ENCODE assay signal across 10 cellular contexts in genomic region chr2:186484062-186484735, GRCh38. TPM values are rescaled to one million over a fixed set of nuclear protein-coding genes. Genes with fewer than 3 reads are reported as not detected.
A peak's percentile ranks its signal among the peaks of the same experiment; 100 is the strongest.
DNase-seq lines count a peak whose midpoint lies in the region; ATAC-seq, FAIRE-seq and TF ChIP-seq lines count a peak whose summit lies in the region.
"Had no signal": no experiment of that assay in that cellular context is flagged by ENCODE, and none has a peak within 500 bp of the region (broad histone marks: within the 10 kb centered on the region; RNA-seq: fewer than 3 reads in every experiment).

No MANE protein-coding gene starts in this region.

- H2AFZ ChIP-seq in ACC112 (ENCODE audit: low read length, unreplicated experiment) (no peak overlapping the region), PC-9 (no peak overlapping the region)

- no peak for FAIRE-seq in D721Med (lab: Jason Lieb, UNC)

- no peaks in the 10 kb centered on the region for H3K9me2 ChIP-seq in PC-9 (ENCODE audit: insufficient read depth)

- ATAC-seq in HG03097 (IDR thresholded peaks at IDR 0.05; ENCODE audit: low FRiP score, unreplicated experiment): no peak
- ATAC-seq in GM21786 (IDR thresholded peaks at IDR 0.05; ENCODE audit: unreplicated experiment): no peak

- H3K36me3 ChIP-seq in ACC112 (ENCODE audit: insufficient read depth, low read length): no peaks in the 10 kb centered on the region
- no peaks in the 10 kb centered on the region for H3K36me3 ChIP-seq in PC-9 (ENCODE audit: low read depth)
- H3K36me3 ChIP-seq in iPS-20b (ENCODE audit: insufficient read depth, low read depth, low read length): no peaks in the 10 kb centered on the region
- H3K36me3 ChIP-seq in prostate gland: no peaks in the 10 kb centered on the region

- peaks cover 52% of the 10 kb centered on the region for H3K79me2 ChIP-seq in ACC112 (ENCODE audit: control insufficient read depth, insufficient read depth, low read length, unreplicated experiment)
- peaks cover 48% of the 10 kb centered on the region for H3K79me2 ChIP-seq in PC-9 (ENCODE audit: low read depth)

- CTCF ChIA-PET in PC-9 (lab: Charles Lee): no interaction called here

- H3K27me3 ChIP-seq in ACC112 (ENCODE audit: insufficient read depth, low read length) (no peaks in the 10 kb centered on the region), PC-9 (ENCODE audit: insufficient read depth, low read depth) (no peaks in the 10 kb centered on the region), iPS-20b (ENCODE audit: insufficient read depth, low read length) (no peaks in the 10 kb centered on the region), prostate gland (replicated peaks; ENCODE audit: insufficient read depth) (no peaks in the 10 kb centered on the region)

- peaks cover 19% of the 10 kb centered on the region for H4K20me1 ChIP-seq in PC-9 (ENCODE audit: insufficient read depth)

- peak overlapping the region; percentile 82 for H3K4me2 ChIP-seq in PC-9

- TF ChIP-seq POLR2A in prostate gland (IDR thresholded peaks at IDR 0.05): no peak

- H3K27ac ChIP-seq in ACC112 (ENCODE audit: low read depth, low read length): no peak overlapping the region
- H3K27ac ChIP-seq in PC-9: no peak overlapping the region
- no peak overlapping the region for H3K27ac ChIP-seq in iPS-20b (ENCODE audit: low read length)
- no peak overlapping the region for H3K27ac ChIP-seq in prostate gland

- intact Hi-C loops in PC-9 (cut with micrococcal nuclease; ENCODE audit: unreplicated experiment) (no loop called here), prostate gland (cut with DNase I) (no loop called here)

- BruUV-seq in PC-9 (replicated peaks; lab: Mats Ljungman, UMichigan): no TSS peak

- no peak for DNase-seq in PC-9
- no peak for DNase-seq in prostate gland (ENCODE audit: low spot score)
- DNase-seq in D721Med (ENCODE audit: insufficient read length, low spot score): no peak
- DNase-seq: DMS79 treated with DMSO at 0.1 percent for 48 hours, NCI-H510A treated with DMSO at 0.1 percent for 48 hours had no signal

- H3K9me3 ChIP-seq in PC-9 (ENCODE audit: insufficient read depth, low read depth): no peaks in the 10 kb centered on the region
- no peaks in the 10 kb centered on the region for H3K9me3 ChIP-seq in iPS-20b (ENCODE audit: insufficient read depth, low read depth, low read length)
- H3K9me3 ChIP-seq in prostate gland: no peaks in the 10 kb centered on the region

- no peak overlapping the region for H3K9ac ChIP-seq in iPS-20b (ENCODE audit: low read depth, low read length)

- POLR2A ChIA-PET in PC-9 (lab: Charles Lee; ENCODE audit: unreplicated experiment): no interaction called here

- H3K4me3 ChIP-seq in ACC112 (ENCODE audit: low read depth, low read length) (peak overlapping the region; percentile 95), GM12875 (ENCODE audit: low read depth, low read length) (peak overlapping the region; percentile 28), PC-9 (peak overlapping the region; percentile 96; the same call in 1 of the 2 replicates), iPS-20b (ENCODE audit: low read length) (peak overlapping the region; percentile 99; the same call in 1 of the 2 replicates), prostate gland (no peak overlapping the region)

- WGBS in prostate gland: 42% methylated on average over 6 of the region's 6 CpGs

- H3F3A ChIP-seq in PC-9 (ENCODE audit: insufficient read depth, low read depth): no peaks in the 10 kb centered on the region

- H3K4me1 ChIP-seq in ACC112 (ENCODE audit: control insufficient read depth, insufficient read depth, low read length, unreplicated experiment): peaks cover 25% of the 10 kb centered on the region
- peaks cover 28% of the 10 kb centered on the region for H3K4me1 ChIP-seq in PC-9 (replicated peaks; ENCODE audit: insufficient read depth)
- H3K4me1 ChIP-seq in iPS-20b (ENCODE audit: insufficient read depth, low read length): peaks cover 6% of the 10 kb centered on the region; the same call in 1 of the 2 replicates
- no peaks in the 10 kb centered on the region for H3K4me1 ChIP-seq in prostate gland (replicated peaks)

- TF ChIP-seq CTCF in GM12875 (IDR thresholded peaks at IDR 0.05; ENCODE audit: borderline replicate concordance, insufficient read depth, low read depth, low read length) (no peak), PC-9 (conservative IDR thresholded peaks at IDR 0.05) (no peak), prostate gland (IDR thresholded peaks at IDR 0.05) (no peak), D721Med (IDR thresholded peaks at IDR 0.05; ENCODE audit: insufficient read depth, missing control alignments) (no peak)

RNA-seq across cellular contexts. Expression of gene ZC3H15, which starts 1.9 kb away (rescaled TPM):
- total RNA-seq in PC-9 (2021) (35.2 and 42.5 TPM in 2 replicates), prostate gland (10 to 100 TPM; 44.6 to 45.3 TPM)

Comparison
In these comparisons a context has a peak if more than half of its experiments do, and no peak if none do; other contexts are left out.
1. H3K4me3 ChIP-seq: peak in ACC112 (single experiment), GM12875 (single experiment), PC-9 (single experiment) and iPS-20b (single experiment); none in prostate gland (0 of 2).